Comparison of ENCODE assay signal across 26 cellular contexts in the genomic region with DNA sequence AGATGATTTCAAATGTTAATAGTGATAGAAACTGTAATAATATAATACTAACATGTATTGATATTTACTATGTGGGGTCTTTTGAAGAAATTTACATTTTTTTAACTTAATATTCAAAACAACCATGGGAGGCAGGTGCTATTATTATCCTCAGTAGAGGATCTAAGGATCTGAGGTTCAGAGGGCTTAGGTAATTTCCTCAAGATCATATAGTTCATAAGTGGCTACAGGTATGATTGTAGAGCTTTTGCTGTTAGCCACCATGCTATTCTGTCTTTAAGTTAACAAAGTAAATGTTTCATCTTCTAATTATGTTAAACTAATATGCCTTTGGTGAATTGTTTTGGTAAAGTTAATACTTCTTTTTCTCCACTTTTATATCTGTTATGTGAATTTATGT.
"Had no signal": no experiment of that assay in that cellular context is flagged by ENCODE, and none has a peak within 500 bp of the region (broad histone marks: within the 10 kb centered on the region; RNA-seq: fewer than 3 reads in every experiment).

No MANE protein-coding gene starts in this region.

- H3K36me3 Mint-ChIP-seq: mesothelial cell of epicardium, naive B cell had no signal

- H3K4me1 ChIP-seq: esophagus squamous epithelium, heart right ventricle, right lobe of liver, stomach, thyroid gland, vagina had no signal

- H3K4me3 Mint-ChIP-seq: mesothelial cell of epicardium; naive B cell; nephron progenitor cell; stimulated activated naive B cell treated with anti-CD40 and anti-IgM and Interleukin-4, amounts not matched to agents 10 μg/mL and 1 μg/mL and 100 μg/mL, for 72 hours had no signal

- H3K4me3 ChIP-seq: coronary artery, esophagus squamous epithelium, heart right ventricle, left lung, mucosa of descending colon, right lobe of liver, stomach, thyroid gland, vagina had no signal

- H3K27ac Mint-ChIP-seq: mesothelial cell of epicardium; nephron progenitor cell; stimulated activated naive B cell treated with anti-CD40 and anti-IgM and Interleukin-4, amounts not matched to agents 10 μg/mL and 1 μg/mL and 100 μg/mL, for 72 hours had no signal

- ATAC-seq: heart right ventricle; left cardiac atrium; left lung; mucosa of descending colon; right lobe of liver; stimulated activated naive B cell treated with anti-CD40 and anti-IgM and Interleukin-4, amounts not matched to agents 10 μg/mL and 1 μg/mL and 100 μg/mL, for 72 hours had no signal

- DNase-seq: dermis blood vessel endothelial cell; effector memory CD4-positive, alpha-beta T cell; esophagus squamous epithelium; foreskin melanocyte; glutamatergic neuron; heart right ventricle; hippocampal formation; left cardiac atrium; left lung; mesenchymal stem cell; mucosa of descending colon; naive B cell; nephron progenitor cell; nucleus accumbens; posterior cingulate gyrus; right lobe of liver; small intestine; stimulated activated CD4-positive, alpha-beta T cell treated with anti-CD3 and anti-CD28 coated beads, Interleukin-15, amount 100 ng/mL, for 24 hours; stimulated activated CD4-positive, alpha-beta T cell treated with anti-CD3 and anti-CD28 coated beads, Interleukin-2, amount 100 ng/mL, for 48 hours; stimulated activated naive B cell treated with anti-CD40 and anti-IgM and Interleukin-4, amounts not matched to agents 10 μg/mL and 1 μg/mL and 100 μg/mL, for 72 hours; stomach; thyroid gland; trophoblast cell had no signal

- H3K9me3 Mint-ChIP-seq: mesothelial cell of epicardium; naive B cell; nephron progenitor cell; stimulated activated naive B cell treated with anti-CD40 and anti-IgM and Interleukin-4, amounts not matched to agents 10 μg/mL and 1 μg/mL and 100 μg/mL, for 72 hours had no signal

- H3K27me3 ChIP-seq: esophagus squamous epithelium, heart right ventricle, left lung, right lobe of liver, stomach, thyroid gland, vagina had no signal

- H3K9me3 ChIP-seq: esophagus squamous epithelium, heart right ventricle, left lung, mucosa of descending colon, right lobe of liver, stomach, thyroid gland, vagina had no signal

- H3K36me3 ChIP-seq: esophagus squamous epithelium, heart right ventricle, left lung, right lobe of liver, stomach, thyroid gland, vagina had no signal

- H3K27ac ChIP-seq: coronary artery, esophagus squamous epithelium, heart right ventricle, left lung, right lobe of liver, stomach, thyroid gland, vagina had no signal
